11 cellular contexts compared by ENCODE assay signal in genomic region chr7:116315293-116315692, GRCh38.
A peak's percentile ranks its signal among the peaks of the same experiment; 100 is the strongest.
DNase-seq lines count a peak whose midpoint lies in the region; ATAC-seq and TF ChIP-seq lines count a peak whose summit lies in the region.
"Had no signal": no experiment of that assay in that cellular context is flagged by ENCODE, and none has a peak within 500 bp of the region (broad histone marks: within the 10 kb centered on the region; RNA-seq: fewer than 3 reads in every experiment).

No MANE protein-coding gene starts in this region.

- H3K4me1 ChIP-seq in gastroesophageal sphincter: peaks cover 13 to 32% (median 13%) of the 10 kb centered on the region in 3 donors
- peaks cover 0 to 30% (median 22%) of the 10 kb centered on the region in 4 donors for H3K4me1 ChIP-seq in sigmoid colon

- TF ChIP-seq CTCF in GM06990 (IDR thresholded peaks at IDR 0.05; ENCODE audit: insufficient read depth, low read length, poor library complexity, severe bottlenecking) (no peak), gastroesophageal sphincter (IDR thresholded peaks at IDR 0.05) (no peak), sigmoid colon (IDR thresholded peaks at IDR 0.05) (no peak)

- TF ChIP-seq POLR2A in gastroesophageal sphincter (IDR thresholded peaks at IDR 0.05): no peak
- no peak for TF ChIP-seq POLR2A in sigmoid colon (IDR thresholded peaks at IDR 0.05)

- no peak overlapping the region for H3K4me3 ChIP-seq in GM06990 (replicated peaks; ENCODE audit: low read depth, low read length)
- no peak overlapping the region for H3K4me3 ChIP-seq in gastroesophageal sphincter
- no peak overlapping the region for H3K4me3 ChIP-seq in sigmoid colon
- H3K4me3 ChIP-seq: upper lobe of right lung had no signal

- peak overlapping the region; percentile 59 to 87 (median 82) for H3K27ac ChIP-seq in gastroesophageal sphincter
- peak overlapping the region; percentile 74 to 83 (median 81) for H3K27ac ChIP-seq in sigmoid colon
- H3K27ac ChIP-seq: upper lobe of right lung had no signal

- TF ChIP-seq EP300 in gastroesophageal sphincter (IDR thresholded peaks at IDR 0.05) (no peak), sigmoid colon (IDR thresholded peaks at IDR 0.05) (no peak)

- H3K9me3 ChIP-seq in gastroesophageal sphincter (no peaks in the 10 kb centered on the region), sigmoid colon (peaks cover 0 to 3% (median 0%) of the 10 kb centered on the region in 4 donors)
- H3K9me3 ChIP-seq: upper lobe of right lung had no signal

- H3K27me3 ChIP-seq in GM06990 (replicated peaks; ENCODE audit: control insufficient read depth, insufficient read depth, low read length) (no peaks in the 10 kb centered on the region), gastroesophageal sphincter (no peaks in the 10 kb centered on the region), sigmoid colon (no peaks in the 10 kb centered on the region)
- H3K27me3 ChIP-seq: upper lobe of right lung had no signal

- H3K36me3 ChIP-seq in GM06990 (ENCODE audit: control insufficient read depth, insufficient read depth, low read length) (no peaks in the 10 kb centered on the region), gastroesophageal sphincter (no peaks in the 10 kb centered on the region), sigmoid colon (no peaks in the 10 kb centered on the region)
- H3K36me3 ChIP-seq: upper lobe of right lung had no signal

- intact Hi-C loops in sigmoid colon (cut with DNase I): loop anchor here (5.0 kb wide), 1 partner anchor 37 kb away; no protein-coding TSS in a partner anchor

- DNase-seq in GM06990 (ENCODE audit: extremely low read depth, insufficient read length): peak; percentile 16
- DNase-seq in sigmoid colon: no peak
- no peak for DNase-seq in DMS79 treated with DMSO at 0.1 percent for 48 hours (lab: John Stamatoyannopoulos, UW)
- no peak for DNase-seq in activated naive CD4-positive, alpha-beta T cell treated with Interleukin-2 at 50 U/mL for 16 hours
- DNase-seq: activated T-cell treated with anti-CD3 and anti-CD28 coated beads, Interleukin-2, amount 50 U/mL, for 24 hours; DMS 273 treated with DMSO at 0.1 percent for 48 hours; upper lobe of right lung had no signal

- ATAC-seq in SK-N-SH treated with all-trans-retinoic acid at 6 μM for 48 hours (peak; percentile 63), gastroesophageal sphincter (no peak), HG03378 (IDR thresholded peaks at IDR 0.05; ENCODE audit: unreplicated experiment) (no peak), HG03521 (IDR thresholded peaks at IDR 0.05; ENCODE audit: unreplicated experiment) (no peak)
- ATAC-seq: upper lobe of right lung had no signal

- WGBS in gastroesophageal sphincter (ENCODE audit: low coverage in 1 of 2), 2 donors: 42 to 76% methylated on average over 4 to 6 of the region's 6 CpGs
- 91 to 94% methylated on average over 6 of the region's 6 CpGs for WGBS in sigmoid colon, 2 donors

TF ChIP-seq in SK-N-SH treated with all-trans-retinoic acid at 6 μM for 48 hours, 23 proteins besides CTCF, POLR2A, EP300 and RAD21:
- TF ChIP-seq ESRRG (CRISPR knock-in tag; IDR thresholded peaks at IDR 0.05) (no peak), TOX (CRISPR knock-in tag; IDR thresholded peaks at IDR 0.05; ENCODE audit: borderline replicate concordance) (0 out of 2 replicates have a peak, but pooled peaks have one; percentile 36)
